In the genomic region with DNA sequence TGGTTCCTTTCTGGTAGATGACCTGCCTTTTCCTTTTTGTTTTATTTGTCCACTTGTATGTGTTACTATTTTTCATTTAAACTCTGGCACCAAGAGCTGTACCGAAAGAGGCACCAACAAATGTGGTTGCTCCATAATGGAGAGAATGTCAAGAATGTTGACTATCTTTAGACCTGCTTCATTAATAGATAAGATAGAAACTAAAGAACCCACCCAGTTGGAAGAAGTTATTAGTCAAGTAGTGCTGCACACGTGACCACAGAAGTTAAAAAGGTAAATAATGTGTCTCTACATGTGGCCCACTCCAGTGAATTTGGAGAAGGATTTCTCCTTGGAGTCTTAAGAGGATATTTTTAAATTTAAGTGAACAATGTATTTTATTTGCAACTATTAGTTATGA, we compare ENCODE assay signal across 16 cellular contexts. TPM values are rescaled to one million over a fixed set of nuclear protein-coding genes. Genes with fewer than 3 reads are reported as not detected.
DNase-seq lines count a peak whose midpoint lies in the region; ATAC-seq and TF ChIP-seq lines count a peak whose summit lies in the region.
"Had no signal": no experiment of that assay in that cellular context is flagged by ENCODE, and none has a peak within 500 bp of the region (broad histone marks: within the 10 kb centered on the region; RNA-seq: fewer than 3 reads in every experiment).

No MANE protein-coding gene starts in this region.

- peak overlapping the region; percentile 31 to 43 for H3K27ac ChIP-seq in ascending aorta
- H3K27ac ChIP-seq in right atrium auricular region: peak overlapping the region; percentile 90 to 98
- H3K27ac ChIP-seq: SJCRH30 had no signal

- no peaks in the 10 kb centered on the region for H3K27me3 Mint-ChIP-seq in type B pancreatic cell

- ATAC-seq in Right ventricle myocardium inferior: peak; percentile 32
- ATAC-seq: pancreas had no signal

- H3K9me3 ChIP-seq in ascending aorta: no peaks in the 10 kb centered on the region
- H3K9me3 ChIP-seq in right atrium auricular region: no peaks in the 10 kb centered on the region
- H3K9me3 ChIP-seq: pancreas, SJCRH30, tibial artery had no signal

- H3K4me3 Mint-ChIP-seq in type B pancreatic cell: peak overlapping the region; percentile 6

- peaks cover 47% of the 10 kb centered on the region for H3K4me1 Mint-ChIP-seq in type B pancreatic cell (ENCODE audit: unreplicated experiment)

- DNase-seq in Right ventricle myocardium inferior (ENCODE audit: missing footprints) (no peak), cardiac septum (ENCODE audit: low spot score) (no peak), ascending aorta (ENCODE audit: low spot score in 2 of 2) (no peak), right atrium auricular region (ENCODE audit: low spot score) (no peak), type B pancreatic cell (ENCODE audit: extremely low spot score, unreplicated experiment) (no peak), occipital lobe (lab: John Stamatoyannopoulos, UW) (no peak), cerebellar cortex (ENCODE audit: low spot score) (no peak), dermis blood vessel endothelial cell (no peak)
- DNase-seq: DMS153; dorsolateral prefrontal cortex; midbrain; NCI-H2081 treated with DMSO at 0.1 percent for 48 hours; pancreas; SJCRH30; stimulated activated CD4-positive, alpha-beta T cell treated with anti-CD3 and anti-CD28 coated beads, Interleukin-15, amount 100 ng/mL, for 24 hours; tibial artery had no signal

- H3K4me1 ChIP-seq in ascending aorta (peaks cover 13 to 55% of the 10 kb centered on the region in 2 donors), right atrium auricular region (peaks cover 0 to 77% of the 10 kb centered on the region in 2 donors)

- H3K36me3 ChIP-seq in ascending aorta (peaks cover 18 to 32% of the 10 kb centered on the region in 2 donors), right atrium auricular region (peaks cover 34% of the 10 kb centered on the region)

- H3K36me3 Mint-ChIP-seq in type B pancreatic cell: peaks cover 11% of the 10 kb centered on the region

- H3K9me3 Mint-ChIP-seq in type B pancreatic cell: no peaks in the 10 kb centered on the region

- H3K27ac Mint-ChIP-seq in type B pancreatic cell: peak overlapping the region; percentile 7

- TF ChIP-seq CTCF in ascending aorta (IDR thresholded peaks at IDR 0.05): no peak
- no peak for TF ChIP-seq CTCF in right atrium auricular region (IDR thresholded peaks at IDR 0.05)
- no peak for TF ChIP-seq CTCF in type B pancreatic cell (conservative IDR thresholded peaks at IDR 0.05)

- intact Hi-C loops in Right ventricle myocardium inferior (cut with DNase I) (no loop called here), cardiac septum (cut with DNase I) (no loop called here), ascending aorta (cut with DNase I) (no loop called here)

- H3K4me3 ChIP-seq in ascending aorta (no peak overlapping the region), right atrium auricular region (no peak overlapping the region)
- H3K4me3 ChIP-seq: pancreas, SJCRH30, tibial artery had no signal

- H3K27me3 ChIP-seq in ascending aorta (no peaks in the 10 kb centered on the region), right atrium auricular region (no peaks in the 10 kb centered on the region)
- H3K27me3 ChIP-seq: dorsolateral prefrontal cortex, pancreas, SJCRH30, tibial artery had no signal

RNA-seq across cellular contexts. Expression of gene ATP1A1, which starts 9.3 kb away (rescaled TPM):
- 298 TPM for total RNA-seq in Right ventricle myocardium inferior
- 192 TPM for total RNA-seq in cardiac septum
- total RNA-seq in ascending aorta: 255 TPM
- 100 to 1,000 TPM; 148 to 256 TPM for total RNA-seq in right atrium auricular region
- 374 and 695 TPM in 2 replicates for total RNA-seq in type B pancreatic cell (ENCODE audit: low replicate concordance)
- total RNA-seq in occipital lobe: 91.9 TPM
- 208 and 350 TPM in 2 replicates for total RNA-seq in dermis blood vessel endothelial cell
